In genomic region chr11:122796128-122796717, GRCh38 we compare ENCODE assay signal across 9 cellular contexts. TPM values are rescaled to one million over a fixed set of nuclear protein-coding genes. Genes with fewer than 3 reads are reported as not detected.
DNase-seq lines count a peak whose midpoint lies in the region; ATAC-seq and TF ChIP-seq lines count a peak whose summit lies in the region.
"Had no signal": no experiment of that assay in that cellular context is flagged by ENCODE, and none has a peak within 500 bp of the region (broad histone marks: within the 10 kb centered on the region; RNA-seq: fewer than 3 reads in every experiment).

No MANE protein-coding gene starts in this region.

- DNase-seq in DMS53 (lab: John Stamatoyannopoulos, UW), result peak; percentile 59
- DNase-seq in DMS53 treated with DMSO at 0.1 percent for 48 hours (lab: John Stamatoyannopoulos, UW; ENCODE audit: unreplicated experiment), result no peak
- peak; percentile 22 for DNase-seq in RKO (ENCODE audit: low spot score)
- DNase-seq in activated T-helper 9 cell treated with anti-CD3 and anti-CD28 coated beads, Interleukin-2, amount 50 U/mL, for 16 hours (ENCODE audit: low read depth), result peak; percentile 41
- peak in 4 of 5 donors; percentile 27 to 46 (median 37) for DNase-seq in heart left ventricle
- peak; percentile 25 to 57 for DNase-seq in stimulated activated CD4-positive, alpha-beta T cell treated with anti-CD3 and anti-CD28 coated beads, Interleukin-15, amount 100 ng/mL, for 48 hours (ENCODE audit: low read depth in 2 of 2)
- DNase-seq in middle frontal gyrus (ENCODE audit: extremely low spot score, low spot score), result no peak

- H3K27ac ChIP-seq in heart left ventricle, result no peak overlapping the region
- H3K27ac ChIP-seq: epithelial cell of prostate had no signal

- H3K4me1 ChIP-seq in heart left ventricle, result peaks cover 0 to 10% (median 0%) of the 10 kb centered on the region in 12 donors

- no peaks in the 10 kb centered on the region for H3K9me3 ChIP-seq in heart left ventricle

- intact Hi-C loops in heart left ventricle (cut with DNase I), result loop anchor here in 9 of 10 donors (1.0 to 5.0 kb wide), 4 partner anchors 56 to 58 kb away; no protein-coding TSS in a partner anchor

- peak; percentile 68 to 84 (median 79) for TF ChIP-seq CTCF in heart left ventricle (IDR thresholded peaks at IDR 0.05)

- H3K27me3 ChIP-seq in heart left ventricle, result no peaks in the 10 kb centered on the region

- TF ChIP-seq POLR2A in heart left ventricle (IDR thresholded peaks at IDR 0.05), result no peak

- 57 to 67% (median 63%) methylated on average over 10 to 11 of the region's 11 CpGs for WGBS in heart left ventricle, 4 donors

- ATAC-seq in HG02973 (IDR thresholded peaks at IDR 0.05; ENCODE audit: unreplicated experiment) (peak; percentile 87), heart left ventricle (peak in 2 of 4 donors; percentile 62 to 64)

- H3K36me3 ChIP-seq in heart left ventricle, result peaks cover 0 to 70% (median 10%) of the 10 kb centered on the region in 9 donors

- no peak overlapping the region for H3K4me3 ChIP-seq in heart left ventricle

RNA-seq across cellular contexts. Expression of gene CRTAM, which starts 42.1 kb away (rescaled TPM):
- 1 to 10 TPM in 2 of 9 donors, under 1 TPM in 1, not detected in 6; 0.23 to 2.2 (median 1.8) TPM for total RNA-seq in heart left ventricle
- polyA plus RNA-seq in heart left ventricle, result under 1 TPM in 1 of 2 donors, not detected in 1; 0.08 TPM

Comparison
In these comparisons a context has a peak if more than half of its experiments do, and no peak if none do; other contexts are left out.
1. DNase-seq: peak in DMS53 (single experiment), RKO (single experiment), activated T-helper 9 cell treated with anti-CD3 and anti-CD28 coated beads, Interleukin-2, amount 50 U/mL, for 16 hours (single experiment), heart left ventricle (4 of 5) and stimulated activated CD4-positive, alpha-beta T cell treated with anti-CD3 and anti-CD28 coated beads, Interleukin-15, amount 100 ng/mL, for 48 hours (2 of 2); none in DMS53 treated with DMSO at 0.1 percent for 48 hours (single experiment) and middle frontal gyrus (single experiment).